8 cellular contexts compared by ENCODE assay signal in the genomic region with DNA sequence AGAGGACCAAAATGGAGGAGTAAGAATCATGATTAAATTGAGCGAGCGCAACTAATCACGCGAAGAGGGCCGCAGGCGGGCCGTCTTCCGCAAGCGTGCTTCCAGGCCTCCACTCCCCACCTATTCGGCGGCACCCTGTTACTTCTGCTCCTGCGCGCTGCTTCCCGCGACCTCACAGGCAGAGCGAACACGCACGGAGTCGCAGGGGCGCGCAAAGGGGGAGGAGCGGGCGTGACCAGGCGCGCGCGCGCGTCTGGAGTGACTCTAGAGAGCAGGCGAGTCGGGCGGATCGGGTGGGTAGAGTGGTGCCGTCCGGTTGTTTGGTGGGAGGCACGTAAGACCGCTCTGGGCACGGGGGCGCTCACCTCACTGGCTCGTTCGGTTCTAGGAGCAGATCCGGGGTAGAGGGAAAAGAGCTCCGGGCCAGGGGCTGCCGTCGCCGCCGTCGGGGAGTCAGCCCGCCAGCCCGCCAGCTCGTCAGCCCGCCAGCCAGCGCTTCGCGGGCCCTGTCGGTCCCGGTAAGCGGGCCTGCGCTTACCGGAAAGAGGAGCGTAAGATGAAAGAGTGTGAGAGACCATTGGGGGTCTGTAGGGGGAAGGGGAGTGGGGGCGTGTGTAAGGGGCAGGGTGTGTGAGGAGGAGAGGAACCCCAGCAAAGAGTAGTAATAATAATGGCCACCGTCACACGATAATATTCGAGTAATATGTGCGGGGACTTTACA. TPM values are rescaled to one million over a fixed set of nuclear protein-coding genes. Genes with fewer than 3 reads are reported as not detected.
DNase-seq lines count a peak whose midpoint lies in the region; TF ChIP-seq lines count a peak whose summit lies in the region.

A gene (plus strand): TSS at position 377 of the 721 bp plus-strand sequence. CDS start 4,652 bp downstream, outside the sequence.

- TF ChIP-seq CTCF in neutrophil (IDR thresholded peaks at IDR 0.05): peak; percentile 31

- no peaks in the 10 kb centered on the region for H3K27me3 ChIP-seq in neutrophil

- peaks cover 33 to 38% of the 10 kb centered on the region in 2 experiments for H3K4me1 ChIP-seq in neutrophil (ENCODE audit: control insufficient read depth in 1 of 2, insufficient read depth in 1 of 2, low read depth in 1 of 2, low read length in 1 of 2)

- H3K9me3 ChIP-seq in neutrophil: no peaks in the 10 kb centered on the region

- H3K36me3 ChIP-seq in neutrophil: peaks cover 5% of the 10 kb centered on the region

- DNase-seq in GF-D8 (lab: John Stamatoyannopoulos, UW) (peak; percentile 92), HEK293T (ENCODE audit: extremely low spot score) (peak; percentile 88), MV-4-11 (lab: John Stamatoyannopoulos, UW) (peak; percentile 97), SK-MEL-5 (ENCODE audit: low read depth, low spot score) (peak; percentile 96), foreskin melanocyte (peak; percentile 97), substantia nigra (lab: John Stamatoyannopoulos, UW) (peak; percentile 83 to 100 (median 97))
- peak; percentile 98 for DNase-seq in activated naive CD4-positive, alpha-beta T cell treated with Interleukin-2 at 50 U/mL for 16 hours

- H3K27ac ChIP-seq in neutrophil: peak within 1 kb of the TSS; percentile 95
- peak within 1 kb of the TSS; percentile 97 for H3K27ac ChIP-seq in substantia nigra (ENCODE audit: low read depth, low read length, poor library complexity, severe bottlenecking)

- H3K4me3 ChIP-seq in neutrophil (ENCODE audit: low read depth in 1 of 2, low read length in 1 of 2): peak within 1 kb of the TSS; percentile 91 to 98

- CTCF ChIA-PET in HEK293T (lab: Yijun Ruan, JAX): interaction anchor here (0.6 kb wide), 1 partner anchor 334 kb away, joined by 3 read pairs; no protein-coding TSS in a partner anchor

- in situ Hi-C loops in SK-MEL-5 (cut with HindIII; ENCODE audit: low pct_unique_long_range_greater_than_20kb, low sequenced_read_pairs): no loop called here

- POLR2A ChIA-PET in HEK293T (lab: Yijun Ruan, JAX): interaction anchor here (0.6 to 2.5 kb wide), 18 partner anchors 8 to 204 kb away, joined by 3 to 14 read pairs (median 4); a partner anchor contains a TSS

TF ChIP-seq in HEK293T, 16 proteins besides CTCF, POLR2A, EP300 and RAD21:
- no peak for TF ChIP-seq L3MBTL2 (conservative IDR thresholded peaks at IDR 0.05)
- TF ChIP-seq, protein P1, sequence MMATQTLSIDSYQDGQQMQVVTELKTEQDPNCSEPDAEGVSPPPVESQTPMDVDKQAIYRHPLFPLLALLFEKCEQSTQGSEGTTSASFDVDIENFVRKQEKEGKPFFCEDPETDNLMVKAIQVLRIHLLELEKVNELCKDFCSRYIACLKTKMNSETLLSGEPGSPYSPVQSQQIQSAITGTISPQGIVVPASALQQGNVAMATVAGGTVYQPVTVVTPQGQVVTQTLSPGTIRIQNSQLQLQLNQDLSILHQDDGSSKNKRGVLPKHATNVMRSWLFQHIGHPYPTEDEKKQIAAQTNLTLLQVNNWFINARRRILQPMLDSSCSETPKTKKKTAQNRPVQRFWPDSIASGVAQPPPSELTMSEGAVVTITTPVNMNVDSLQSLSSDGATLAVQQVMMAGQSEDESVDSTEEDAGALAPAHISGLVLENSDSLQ (IDR thresholded peaks at IDR 0.05): peak; percentile 9; the same call in 1 of the 2 replicates
- TF ChIP-seq NFRKB (IDR thresholded peaks at IDR 0.05): no peak
- TF ChIP-seq BHLHE40 (IDR thresholded peaks at IDR 0.05; ENCODE audit: borderline replicate concordance): no peak
- TF ChIP-seq ARNT (IDR thresholded peaks at IDR 0.05): 0 out of 2 replicates have a peak, but pooled peaks have one; percentile 25
- no peak for TF ChIP-seq FOXA1 (IDR thresholded peaks at IDR 0.05)
- no peak for TF ChIP-seq SP1 (IDR thresholded peaks at IDR 0.05)
- no peak for TF ChIP-seq HDGF (IDR thresholded peaks at IDR 0.05; ENCODE audit: borderline replicate concordance)

RNA-seq across cellular contexts. Expression of the gene that starts here (rescaled TPM):
- total RNA-seq in SK-MEL-5 (2014; rRNA removed; shearing (Covaris generic)): 33.3 and 34.3 TPM in 2 replicates
- polyA plus RNA-seq in SK-MEL-5 (2015; cell fraction: cytosol; rRNA removed): 26.9 and 28.4 TPM in 2 replicates
- 42.6 and 50.4 TPM in 2 replicates for polyA plus RNA-seq in SK-MEL-5 (2015; cell fraction: nucleus; rRNA removed)

Comparison
In these comparisons a context has a peak if more than half of its experiments do, and no peak if none do; other contexts are left out.
1. Peak in every context shown above with its lines: DNase-seq, H3K4me3 ChIP-seq and H3K27ac ChIP-seq.